Comparison of ENCODE assay signal across 8 cellular contexts in the genomic region with DNA sequence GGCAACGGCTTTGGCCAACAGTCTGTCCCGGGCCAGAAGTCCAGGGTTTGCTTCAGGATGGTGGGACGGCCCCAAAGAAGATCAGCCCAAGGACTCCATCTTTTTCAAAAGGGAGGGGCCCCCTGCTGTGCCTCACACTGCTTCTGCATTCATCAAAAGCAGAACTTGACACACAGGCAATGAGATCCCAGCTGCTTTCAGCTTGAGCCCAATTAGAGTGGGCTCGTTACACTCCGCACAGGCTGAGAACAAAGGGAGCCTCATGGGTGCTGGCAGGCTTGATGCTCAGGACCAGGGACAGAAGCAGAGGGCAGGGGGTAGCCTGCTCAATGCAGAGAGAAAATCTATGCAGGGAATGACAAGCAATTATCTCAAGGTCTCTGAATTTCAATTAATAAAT. TPM values are rescaled to one million over a fixed set of nuclear protein-coding genes. Genes with fewer than 3 reads are reported as not detected.
A peak's percentile ranks its signal among the peaks of the same experiment; 100 is the strongest.
DNase-seq lines count a peak whose midpoint lies in the region; ATAC-seq lines count a peak whose summit lies in the region.

No MANE protein-coding gene starts in this region.

- H3K27me3 ChIP-seq in HUES64 (ENCODE audit: insufficient read depth, low read length): no peaks in the 10 kb centered on the region
- H3K27me3 ChIP-seq in skeletal muscle tissue (ENCODE audit: control insufficient read depth in 3 of 3, insufficient read depth in 3 of 3, low read length in 3 of 3): no peaks in the 10 kb centered on the region

- no peaks in the 10 kb centered on the region for H3K9me3 ChIP-seq in HUES64 (ENCODE audit: insufficient read depth, low read depth, low read length)
- no peaks in the 10 kb centered on the region for H3K9me3 ChIP-seq in skeletal muscle tissue (ENCODE audit: control insufficient read depth in 3 of 3, low read length in 3 of 3)

- H3K4me1 ChIP-seq in HUES64 (ENCODE audit: insufficient read depth, low read length) (peaks cover 36% of the 10 kb centered on the region), skeletal muscle tissue (ENCODE audit: control insufficient read depth in 3 of 3, insufficient read depth in 3 of 3, low read length in 3 of 3) (peaks cover 36 to 51% (median 45%) of the 10 kb centered on the region in 3 donors)

- H3K4me3 ChIP-seq in HUES64 (ENCODE audit: low read length) (no peak overlapping the region), skeletal muscle tissue (ENCODE audit: low read length in 3 of 3) (peak overlapping the region in 2 of 3 donors; percentile 24 to 25)

- H3K27ac Mint-ChIP-seq in activated T-helper 17 cell treated with anti-CD3 and anti-CD28 coated beads, Interleukin-2, amount 50 U/mL, for 72 hours: peak overlapping the region; percentile 25

- no peaks in the 10 kb centered on the region for H3K9me3 Mint-ChIP-seq in activated T-helper 17 cell treated with anti-CD3 and anti-CD28 coated beads, Interleukin-2, amount 50 U/mL, for 72 hours

- peaks cover 16% of the 10 kb centered on the region for H3K36me3 Mint-ChIP-seq in activated T-helper 17 cell treated with anti-CD3 and anti-CD28 coated beads, Interleukin-2, amount 50 U/mL, for 72 hours (ENCODE audit: low read depth)

- no peak for ATAC-seq in activated T-helper 17 cell treated with anti-CD3 and anti-CD28 coated beads, Interleukin-2, amount 50 U/mL, for 72 hours (replicated peaks)

- H3K27ac ChIP-seq in HUES64 (ENCODE audit: low read depth, low read length) (peak overlapping the region; percentile 44; the same call in 1 of the 2 replicates), skeletal muscle tissue (ENCODE audit: low read depth, low read length) (peak overlapping the region; percentile 31)

- DNase-seq in NCI-H1436 (lab: John Stamatoyannopoulos, UW) (peak; percentile 70), NCI-H1436 treated with DMSO at 0.1 percent for 48 hours (lab: John Stamatoyannopoulos, UW) (no peak), HPDE6-E6E7 (ENCODE audit: extremely low spot score) (no peak)
- DNase-seq in activated CD4-positive, CD25-positive, alpha-beta regulatory T cell (lab: John Stamatoyannopoulos, UW): no peak
- no peak for DNase-seq in activated effector memory CD4-positive, alpha-beta T cell treated with Interleukin-2 at 50 U/mL for 16 hours

- 52% methylated on average over 5 of the region's 5 CpGs for WGBS in HUES64

- H3K9ac ChIP-seq in HUES64 (ENCODE audit: low read depth, low read length) (no peak overlapping the region), skeletal muscle tissue (ENCODE audit: low read depth in 1 of 3, low read length in 3 of 3) (no peak overlapping the region)

- H3K4me1 Mint-ChIP-seq in activated T-helper 17 cell treated with anti-CD3 and anti-CD28 coated beads, Interleukin-2, amount 50 U/mL, for 72 hours: peaks cover 45% of the 10 kb centered on the region

- no peaks in the 10 kb centered on the region for H3K27me3 Mint-ChIP-seq in activated T-helper 17 cell treated with anti-CD3 and anti-CD28 coated beads, Interleukin-2, amount 50 U/mL, for 72 hours

- no peak overlapping the region for H3K4me3 Mint-ChIP-seq in activated T-helper 17 cell treated with anti-CD3 and anti-CD28 coated beads, Interleukin-2, amount 50 U/mL, for 72 hours

- H3K36me3 ChIP-seq in HUES64 (ENCODE audit: insufficient read depth, low read length): no peaks in the 10 kb centered on the region
- no peaks in the 10 kb centered on the region for H3K36me3 ChIP-seq in skeletal muscle tissue (ENCODE audit: control insufficient read depth in 3 of 3, insufficient read depth in 3 of 3, low read length in 3 of 3)

RNA-seq across cellular contexts. Expression of gene VOPP1, which starts 45.5 kb away (rescaled TPM):
- polyA plus RNA-seq in HUES64 (2013, experiment 1 of 2): 62.1 TPM
- 53.1 TPM for polyA plus RNA-seq in HUES64 (2013, experiment 2 of 2)
- 10 to 100 TPM; 58.0 to 70.9 TPM for total RNA-seq in activated T-helper 17 cell treated with anti-CD3 and anti-CD28 coated beads, Interleukin-2, amount 50 U/mL, for 72 hours
- 23.5 TPM for total RNA-seq in skeletal muscle tissue
